ENCODE assay signal across 13 cellular contexts in genomic region chr9:119009253-119009652, GRCh38.
A peak's percentile ranks its signal among the peaks of the same experiment; 100 is the strongest.
DNase-seq lines count a peak whose midpoint lies in the region; ATAC-seq, FAIRE-seq and TF ChIP-seq lines count a peak whose summit lies in the region.
"Had no signal": no experiment of that assay in that cellular context is flagged by ENCODE, and none has a peak within 500 bp of the region (broad histone marks: within the 10 kb centered on the region; RNA-seq: fewer than 3 reads in every experiment).

No MANE protein-coding gene starts in this region.

- DNase-seq in EH (ENCODE audit: low read depth), result peak; percentile 39
- DNase-seq in NCI-H226, result peak; percentile 88
- DNase-seq in cerebellum (ENCODE audit: low spot score), result peak; percentile 81
- DNase-seq in pancreas, result no peak
- DNase-seq in AG08396 (ENCODE audit: low spot score), result no peak
- no peak for DNase-seq in T-helper 2 cell treated with Interferon-gamma antibody and Interleukin-4, amounts not matched to agents 5 μg/mL and 100 μg/mL, for 36 hours (ENCODE audit: low spot score)
- DNase-seq in ovary, result no peak
- DNase-seq in A673 (ENCODE audit: low spot score), result no peak
- DNase-seq: DMS79, NCI-H526 had no signal

- no peak overlapping the region for H3K4me3 ChIP-seq in pancreas
- no peak overlapping the region for H3K4me3 ChIP-seq in ovary
- H3K4me3 ChIP-seq in A673 (ENCODE audit: low read depth, low read length, poor library complexity, severe bottlenecking), result no peak overlapping the region
- H3K4me3 ChIP-seq: vagina had no signal

- H3K27ac ChIP-seq in pancreas, result no peak overlapping the region
- H3K27ac ChIP-seq in ovary, result no peak overlapping the region
- H3K27ac ChIP-seq in A673 (ENCODE audit: low read depth, low read length, poor library complexity, severe bottlenecking), result no peak overlapping the region
- H3K27ac ChIP-seq: vagina had no signal

- FAIRE-seq in pancreas (lab: Jason Lieb, UNC), result no peak
- FAIRE-seq: colon had no signal

- H3K4me1 ChIP-seq in pancreas (no peaks in the 10 kb centered on the region), ovary (ENCODE audit: insufficient read depth) (no peaks in the 10 kb centered on the region), A673 (ENCODE audit: insufficient read depth, low read length, poor library complexity, severe bottlenecking) (no peaks in the 10 kb centered on the region)

- no peaks in the 10 kb centered on the region for H3K36me3 ChIP-seq in pancreas
- H3K36me3 ChIP-seq in ovary, result no peaks in the 10 kb centered on the region
- no peaks in the 10 kb centered on the region for H3K36me3 ChIP-seq in A673 (ENCODE audit: insufficient read depth, low read length, poor library complexity, severe bottlenecking)
- H3K36me3 ChIP-seq: vagina had no signal

- H3K36me3 Mint-ChIP-seq in T-helper 2 cell treated with Interferon-gamma antibody and Interleukin-4, amounts not matched to agents 5 μg/mL and 100 μg/mL, for 36 hours (ENCODE audit: low read depth), result no peaks in the 10 kb centered on the region

- WGBS in pancreas, 2 donors, result 24% methylated on average over 4 of the region's 4 CpGs
- WGBS in ovary, 3 donors, result 20 to 36% (median 26%) methylated on average over 4 of the region's 4 CpGs

- intact Hi-C loops in pancreas (cut with DNase I), result no loop called here
- intact Hi-C loops in ovary (cut with DNase I), result no loop called here
- intact Hi-C loops in A673 (cut with micrococcal nuclease; ENCODE audit: unreplicated experiment), result no loop called here

- TF ChIP-seq CTCF in pancreas (IDR thresholded peaks at IDR 0.05) (no peak), ovary (IDR thresholded peaks at IDR 0.05) (no peak), A673 (conservative IDR thresholded peaks at IDR 0.05; ENCODE audit: low read depth, low read length) (no peak)

- no peak for TF ChIP-seq POLR2A in ovary (IDR thresholded peaks at IDR 0.05)

- CTCF ChIA-PET in A673 (lab: Charles Lee), result no interaction called here

- POLR2A ChIA-PET in A673 (lab: Charles Lee; ENCODE audit: low non-redundant PET), result no interaction called here

- no peaks in the 10 kb centered on the region for H3K4me1 Mint-ChIP-seq in T-helper 2 cell treated with Interferon-gamma antibody and Interleukin-4, amounts not matched to agents 5 μg/mL and 100 μg/mL, for 36 hours (ENCODE audit: low read depth)

- no TSS peak for BruUV-seq in A673 (replicated peaks; lab: Mats Ljungman, UMichigan)

- H3K27me3 Mint-ChIP-seq in T-helper 2 cell treated with Interferon-gamma antibody and Interleukin-4, amounts not matched to agents 5 μg/mL and 100 μg/mL, for 36 hours (ENCODE audit: low read depth), result no peaks in the 10 kb centered on the region

- H3K9me3 ChIP-seq in pancreas, result no peaks in the 10 kb centered on the region
- H3K9me3 ChIP-seq in ovary, result no peaks in the 10 kb centered on the region
- peaks cover 6% of the 10 kb centered on the region for H3K9me3 ChIP-seq in A673 (ENCODE audit: low read depth, low read length, poor library complexity, severe bottlenecking)
- H3K9me3 ChIP-seq: vagina had no signal

- H3K9me3 Mint-ChIP-seq in T-helper 2 cell treated with Interferon-gamma antibody and Interleukin-4, amounts not matched to agents 5 μg/mL and 100 μg/mL, for 36 hours, result no peaks in the 10 kb centered on the region

- ATAC-seq in pancreas, result peak in 3 of 4 donors; percentile 40 to 47 (median 43)

- no peak overlapping the region for H3K27ac Mint-ChIP-seq in T-helper 2 cell treated with Interferon-gamma antibody and Interleukin-4, amounts not matched to agents 5 μg/mL and 100 μg/mL, for 36 hours

- H3K27me3 ChIP-seq in pancreas (no peaks in the 10 kb centered on the region), ovary (no peaks in the 10 kb centered on the region), A673 (replicated peaks; ENCODE audit: insufficient read depth, low read depth, low read length, poor library complexity) (no peaks in the 10 kb centered on the region)
- H3K27me3 ChIP-seq: vagina had no signal

- TF ChIP-seq EP300 in ovary (IDR thresholded peaks at IDR 0.05), result no peak

- H3K4me3 Mint-ChIP-seq in T-helper 2 cell treated with Interferon-gamma antibody and Interleukin-4, amounts not matched to agents 5 μg/mL and 100 μg/mL, for 36 hours, result no peak overlapping the region
- H3K4me3 Mint-ChIP-seq: neural crest cell had no signal

Comparison
In these comparisons a context has a peak if more than half of its experiments do, and no peak if none do; other contexts are left out.
1. DNase-seq: peak in EH (single experiment), NCI-H226 (single experiment) and cerebellum (single experiment); none in pancreas (0 of 6), AG08396 (single experiment), T-helper 2 cell treated with Interferon-gamma antibody and Interleukin-4, amounts not matched to agents 5 μg/mL and 100 μg/mL, for 36 hours (single experiment), ovary (0 of 5) and A673 (single experiment).